Comparison of ENCODE assay signal across 1 cellular context in genomic region chr11:46309669-46310288, GRCh38.
TF ChIP-seq lines count a peak whose summit lies in the region.

No MANE protein-coding gene starts in this region.

TF ChIP-seq in K562, 482 proteins besides CTCF, POLR2A, EP300 and RAD21 (continued from another document and continues in another):
- 0 out of 4 replicates have a peak, but pooled peaks of 1 of the 2 experiments have one; percentile 54 for TF ChIP-seq RCOR1 (IDR thresholded peaks at IDR 0.05; ENCODE audit: borderline replicate concordance in 1 of 2, low read depth in 2 of 2, low read length in 2 of 2)
- TF ChIP-seq UBTF (IDR thresholded peaks at IDR 0.05; ENCODE audit: borderline replicate concordance in 1 of 2, low read depth in 2 of 2, low read length in 2 of 2), result 0 out of 4 replicates have a peak, but pooled peaks of 1 of the 2 experiments have one; percentile 36
- TF ChIP-seq MAFG (tag; conservative IDR thresholded peaks at IDR 0.05), result peak; percentile 54; the same call in 1 of the 2 replicates
- TF ChIP-seq SMAD4 (CRISPR knock-in tag; conservative IDR thresholded peaks at IDR 0.05), result 0 out of 2 replicates have a peak, but pooled peaks have one; percentile 27
- TF ChIP-seq TCF3 (CRISPR knock-in tag; IDR thresholded peaks at IDR 0.05), result 0 out of 2 replicates have a peak, but pooled peaks have one; percentile 24
- no peak for TF ChIP-seq ZNF384 (IDR thresholded peaks at IDR 0.05; ENCODE audit: low read depth, low read length)
- TF ChIP-seq, protein P1, sequence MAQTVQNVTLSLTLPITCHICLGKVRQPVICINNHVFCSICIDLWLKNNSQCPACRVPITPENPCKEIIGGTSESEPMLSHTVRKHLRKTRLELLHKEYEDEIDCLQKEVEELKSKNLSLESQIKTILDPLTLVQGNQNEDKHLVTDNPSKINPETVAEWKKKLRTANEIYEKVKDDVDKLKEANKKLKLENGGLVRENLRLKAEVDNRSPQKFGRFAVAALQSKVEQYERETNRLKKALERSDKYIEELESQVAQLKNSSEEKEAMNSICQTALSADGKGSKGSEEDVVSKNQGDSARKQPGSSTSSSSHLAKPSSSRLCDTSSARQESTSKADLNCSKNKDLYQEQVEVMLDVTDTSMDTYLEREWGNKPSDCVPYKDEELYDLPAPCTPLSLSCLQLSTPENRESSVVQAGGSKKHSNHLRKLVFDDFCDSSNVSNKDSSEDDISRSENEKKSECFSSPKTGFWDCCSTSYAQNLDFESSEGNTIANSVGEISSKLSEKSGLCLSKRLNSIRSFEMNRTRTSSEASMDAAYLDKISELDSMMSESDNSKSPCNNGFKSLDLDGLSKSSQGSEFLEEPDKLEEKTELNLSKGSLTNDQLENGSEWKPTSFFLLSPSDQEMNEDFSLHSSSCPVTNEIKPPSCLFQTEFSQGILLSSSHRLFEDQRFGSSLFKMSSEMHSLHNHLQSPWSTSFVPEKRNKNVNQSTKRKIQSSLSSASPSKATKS (CRISPR knock-in tag; IDR thresholded peaks at IDR 0.05), result no peak
- TF ChIP-seq ZBTB34 (CRISPR knock-in tag; IDR thresholded peaks at IDR 0.05), result no peak
- no peak for TF ChIP-seq DLX4 (CRISPR knock-in tag; IDR thresholded peaks at IDR 0.05)
- TF ChIP-seq CTBP1 (IDR thresholded peaks at IDR 0.05; ENCODE audit: borderline replicate concordance), result peak; percentile 79; the same call in 1 of the 2 replicates
- no peak for TF ChIP-seq ID3 (CRISPR knock-in tag; IDR thresholded peaks at IDR 0.05)
- TF ChIP-seq ID3 (tag; IDR thresholded peaks at IDR 0.05), result peak; percentile 23; the same call in 1 of the 2 replicates
- peak; percentile 66 for TF ChIP-seq MEIS2 (IDR thresholded peaks at IDR 0.05; ENCODE audit: partially characterized antibody)
- peak; percentile 56; the same call in 1 of the 2 replicates for TF ChIP-seq DMBX1 (CRISPR knock-in tag; IDR thresholded peaks at IDR 0.05; ENCODE audit: borderline replicate concordance)
- peak; percentile 96 for TF ChIP-seq SPI1 (IDR thresholded peaks at IDR 0.05; ENCODE audit: borderline replicate concordance, low read depth, low read length)
- 0 out of 2 replicates have a peak, but pooled peaks have one; percentile 41 for TF ChIP-seq ATF7 (IDR thresholded peaks at IDR 0.05)
- TF ChIP-seq FOXK1 (CRISPR knock-in tag; IDR thresholded peaks at IDR 0.05; ENCODE audit: borderline replicate concordance), result no peak
- TF ChIP-seq TAF7 (tag; IDR thresholded peaks at IDR 0.05), result no peak
- TF ChIP-seq TCF7 (IDR thresholded peaks at IDR 0.05; ENCODE audit: borderline replicate concordance), result peak; percentile 93
- peak; percentile 64 for TF ChIP-seq ATF3 (IDR thresholded peaks at IDR 0.05)
- TF ChIP-seq ATF3 (CRISPR knock-in tag; conservative IDR thresholded peaks at IDR 0.05), result no peak
- TF ChIP-seq DPF2 (IDR thresholded peaks at IDR 0.05), result peak; percentile 72
- TF ChIP-seq XRCC4 (IDR thresholded peaks at IDR 0.05; ENCODE audit: extremely low read depth, insufficient read depth, insufficient read length), result no peak
- TF ChIP-seq CXXC5 (CRISPR knock-in tag; IDR thresholded peaks at IDR 0.05), result 0 out of 2 replicates have a peak, but pooled peaks have one; percentile 45
- no peak for TF ChIP-seq ZNF76 (CRISPR knock-in tag; IDR thresholded peaks at IDR 0.05; ENCODE audit: borderline replicate concordance)
- peak in 1 of 2 experiments; percentile 60; a peak in 1 of 4 replicates for TF ChIP-seq HDAC1 (IDR thresholded peaks at IDR 0.05)
- no peak for TF ChIP-seq ZNF586 (CRISPR knock-in tag; conservative IDR thresholded peaks at IDR 0.05)
- TF ChIP-seq NKRF (IDR thresholded peaks at IDR 0.05; ENCODE audit: borderline replicate concordance), result no peak
- no peak for TF ChIP-seq TCF7L2 (IDR thresholded peaks at IDR 0.05; ENCODE audit: low read depth, low read length)
- peak; percentile 39; the same call in 1 of the 2 replicates for TF ChIP-seq ZNF583 (CRISPR knock-in tag; IDR thresholded peaks at IDR 0.05)
- TF ChIP-seq KHSRP (IDR thresholded peaks at IDR 0.05), result no peak
- no peak for TF ChIP-seq ZFP91 (CRISPR knock-in tag; IDR thresholded peaks at IDR 0.05)
- TF ChIP-seq TBP (optimal IDR thresholded peaks at IDR 0.05; ENCODE audit: low read depth, low read length), result peak; percentile 28
- TF ChIP-seq JUND (IDR thresholded peaks at IDR 0.05; ENCODE audit: borderline replicate concordance, low read depth, low read length), result peak; percentile 84
- peak; percentile 84; the same call in 1 of the 3 replicates for TF ChIP-seq JUND (tag; IDR thresholded peaks at IDR 0.05; ENCODE audit: borderline replicate concordance, low read depth, low read length)
- TF ChIP-seq HDAC6 (IDR thresholded peaks at IDR 0.05; ENCODE audit: low read depth, low read length), result no peak
- TF ChIP-seq TFAP4 (CRISPR knock-in tag; IDR thresholded peaks at IDR 0.05; ENCODE audit: borderline replicate concordance), result peak; percentile 19; the same call in 1 of the 2 replicates
- TF ChIP-seq, protein P2, sequence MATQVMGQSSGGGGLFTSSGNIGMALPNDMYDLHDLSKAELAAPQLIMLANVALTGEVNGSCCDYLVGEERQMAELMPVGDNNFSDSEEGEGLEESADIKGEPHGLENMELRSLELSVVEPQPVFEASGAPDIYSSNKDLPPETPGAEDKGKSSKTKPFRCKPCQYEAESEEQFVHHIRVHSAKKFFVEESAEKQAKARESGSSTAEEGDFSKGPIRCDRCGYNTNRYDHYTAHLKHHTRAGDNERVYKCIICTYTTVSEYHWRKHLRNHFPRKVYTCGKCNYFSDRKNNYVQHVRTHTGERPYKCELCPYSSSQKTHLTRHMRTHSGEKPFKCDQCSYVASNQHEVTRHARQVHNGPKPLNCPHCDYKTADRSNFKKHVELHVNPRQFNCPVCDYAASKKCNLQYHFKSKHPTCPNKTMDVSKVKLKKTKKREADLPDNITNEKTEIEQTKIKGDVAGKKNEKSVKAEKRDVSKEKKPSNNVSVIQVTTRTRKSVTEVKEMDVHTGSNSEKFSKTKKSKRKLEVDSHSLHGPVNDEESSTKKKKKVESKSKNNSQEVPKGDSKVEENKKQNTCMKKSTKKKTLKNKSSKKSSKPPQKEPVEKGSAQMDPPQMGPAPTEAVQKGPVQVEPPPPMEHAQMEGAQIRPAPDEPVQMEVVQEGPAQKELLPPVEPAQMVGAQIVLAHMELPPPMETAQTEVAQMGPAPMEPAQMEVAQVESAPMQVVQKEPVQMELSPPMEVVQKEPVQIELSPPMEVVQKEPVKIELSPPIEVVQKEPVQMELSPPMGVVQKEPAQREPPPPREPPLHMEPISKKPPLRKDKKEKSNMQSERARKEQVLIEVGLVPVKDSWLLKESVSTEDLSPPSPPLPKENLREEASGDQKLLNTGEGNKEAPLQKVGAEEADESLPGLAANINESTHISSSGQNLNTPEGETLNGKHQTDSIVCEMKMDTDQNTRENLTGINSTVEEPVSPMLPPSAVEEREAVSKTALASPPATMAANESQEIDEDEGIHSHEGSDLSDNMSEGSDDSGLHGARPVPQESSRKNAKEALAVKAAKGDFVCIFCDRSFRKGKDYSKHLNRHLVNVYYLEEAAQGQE (CRISPR knock-in tag; IDR thresholded peaks at IDR 0.05; ENCODE audit: low read depth), result no peak
- TF ChIP-seq HBP1 (CRISPR knock-in tag; IDR thresholded peaks at IDR 0.05), result no peak
- 0 out of 2 replicates have a peak, but pooled peaks have one; percentile 22 for TF ChIP-seq JUN (IDR thresholded peaks at IDR 0.05; ENCODE audit: borderline replicate concordance, low read depth, low read length)
- no peak for TF ChIP-seq JUN (CRISPR knock-in tag; IDR thresholded peaks at IDR 0.05; ENCODE audit: borderline replicate concordance)
- TF ChIP-seq KLF16 (IDR thresholded peaks at IDR 0.05), result no peak
